In genomic region chr22:20843501-20843900, GRCh38 we compare ENCODE assay signal across 30 cellular contexts. TPM values are rescaled to one million over a fixed set of nuclear protein-coding genes. Genes with fewer than 3 reads are reported as not detected.
DNase-seq lines count a peak whose midpoint lies in the region; ATAC-seq and TF ChIP-seq lines count a peak whose summit lies in the region.
"Had no signal": no experiment of that assay in that cellular context is flagged by ENCODE, and none has a peak within 500 bp of the region (broad histone marks: within the 10 kb centered on the region; RNA-seq: fewer than 3 reads in every experiment).

No MANE protein-coding gene starts in this region.

- H3K27me3 ChIP-seq in brain microvascular endothelial cell (replicated peaks): no peaks in the 10 kb centered on the region
- H3K27me3 ChIP-seq: neutrophil, tibial artery had no signal

- H3K36me3 Mint-ChIP-seq in type B pancreatic cell: no peaks in the 10 kb centered on the region
- H3K36me3 Mint-ChIP-seq: activated CD4-positive, alpha-beta memory T cell treated with anti-CD3 and anti-CD28 coated beads for 36 hours; immature natural killer cell had no signal

- peaks cover 32% of the 10 kb centered on the region for H3K4me1 Mint-ChIP-seq in type B pancreatic cell (ENCODE audit: unreplicated experiment)

- TF ChIP-seq CTCF in type B pancreatic cell (conservative IDR thresholded peaks at IDR 0.05): no peak
- TF ChIP-seq CTCF in brain microvascular endothelial cell (IDR thresholded peaks at IDR 0.05; ENCODE audit: low read depth, low read length, missing control alignments): no peak

- in situ Hi-C loops in brain microvascular endothelial cell (cut with HindIII; ENCODE audit: low pct_ligation_motif_present, low sequenced_read_pairs): no loop called here

- H3K4me3 Mint-ChIP-seq in type B pancreatic cell: peak overlapping the region; percentile 30
- H3K4me3 Mint-ChIP-seq: activated CD4-positive, alpha-beta memory T cell treated with anti-CD3 and anti-CD28 coated beads for 36 hours; brain; immature natural killer cell; T-helper 2 cell treated with Interferon-gamma antibody and Interleukin-4, amounts not matched to agents 5 μg/mL and 100 μg/mL, for 36 hours had no signal

- no peaks in the 10 kb centered on the region for H3K36me3 ChIP-seq in brain microvascular endothelial cell (replicated peaks)
- H3K36me3 ChIP-seq: neutrophil, prostate gland, tibial artery had no signal

- H3K9me3 Mint-ChIP-seq in type B pancreatic cell: no peaks in the 10 kb centered on the region
- H3K9me3 Mint-ChIP-seq: activated CD4-positive, alpha-beta memory T cell treated with anti-CD3 and anti-CD28 coated beads for 36 hours; CD4-positive, CD25-positive, alpha-beta regulatory T cell; immature natural killer cell; T-helper 2 cell treated with Interferon-gamma antibody and Interleukin-4, amounts not matched to agents 5 μg/mL and 100 μg/mL, for 36 hours had no signal

- ATAC-seq in esophagus mucosa (peak; percentile 86), GM21526 (IDR thresholded peaks at IDR 0.05; ENCODE audit: low FRiP score, unreplicated experiment) (no peak)
- ATAC-seq: left lobe of liver, sciatic nerve had no signal

- DNase-seq in activated CD8-positive, alpha-beta memory T cell treated with anti-CD3 and anti-CD28 coated beads for 24 hours: peak; percentile 17
- no peak for DNase-seq in activated CD8-positive, alpha-beta memory T cell treated with anti-CD3 and anti-CD28 coated beads, Interleukin-2, amount 50 U/mL, for 4 hours
- DNase-seq in NCI-H510A (lab: John Stamatoyannopoulos, UW): peak; percentile 35
- no peak for DNase-seq in type B pancreatic cell (ENCODE audit: extremely low spot score, unreplicated experiment)
- DNase-seq in brain microvascular endothelial cell: no peak
- DNase-seq in hypothalamus (lab: John Stamatoyannopoulos, UW): no peak
- DNase-seq: 8988T; activated CD4-positive, alpha-beta memory T cell treated with anti-CD3 and anti-CD28 coated beads for 36 hours; activated CD4-positive, alpha-beta T cell treated with anti-CD3 and anti-CD28 coated beads for 1 hour; activated CD8-positive, alpha-beta memory T cell treated with anti-CD3 and anti-CD28 coated beads, Interleukin-2, amount 50 U/mL, for 48 hours; activated naive CD4-positive, alpha-beta T cell treated with anti-CD3 and anti-CD28 coated beads, Interleukin-2, amount 50 U/mL, for 16 hours; amniotic stem cell; CD4-positive, CD25-positive, alpha-beta regulatory T cell; immature natural killer cell; mesenchymal stem cell; NCI-H2081; NCI-H345; NCI-H748 treated with DMSO at 0.1 percent for 48 hours; SHP77 treated with DMSO at 0.1 percent for 48 hours; stimulated activated CD4-positive, alpha-beta T cell treated with anti-CD3 and anti-CD28 coated beads, Interleukin-4, amount 100 ng/mL, for 24 hours; tibial artery had no signal

- peak overlapping the region; percentile 61 for H3K27ac Mint-ChIP-seq in type B pancreatic cell
- H3K27ac Mint-ChIP-seq: activated CD4-positive, alpha-beta memory T cell treated with anti-CD3 and anti-CD28 coated beads for 36 hours; brain; CD4-positive, CD25-positive, alpha-beta regulatory T cell; T-helper 2 cell treated with Interferon-gamma antibody and Interleukin-4, amounts not matched to agents 5 μg/mL and 100 μg/mL, for 36 hours had no signal

- H3K4me3 ChIP-seq in brain microvascular endothelial cell (ENCODE audit: low read depth, low read length): no peak overlapping the region
- H3K4me3 ChIP-seq: prostate gland, tibial artery had no signal

- no peaks in the 10 kb centered on the region for H3K27me3 Mint-ChIP-seq in type B pancreatic cell
- H3K27me3 Mint-ChIP-seq: activated CD4-positive, alpha-beta memory T cell treated with anti-CD3 and anti-CD28 coated beads for 36 hours; brain; CD4-positive, CD25-positive, alpha-beta regulatory T cell had no signal

- H3K27ac ChIP-seq in brain microvascular endothelial cell: no peak overlapping the region
- H3K27ac ChIP-seq: KMS-11, neutrophil, prostate gland, tibial artery had no signal

RNA-seq across cellular contexts. Expression of gene PI4KA, which starts 15.1 kb away (rescaled TPM):
- total RNA-seq in esophagus mucosa (28.5 TPM), type B pancreatic cell (ENCODE audit: low replicate concordance) (119 and 120 TPM in 2 replicates)

RNA-seq across cellular contexts. Expression of gene SNAP29, which starts 15.3 kb away (rescaled TPM):
- total RNA-seq in esophagus mucosa (24.0 TPM), type B pancreatic cell (ENCODE audit: low replicate concordance) (19.0 and 20.4 TPM in 2 replicates)

Comparison
In these comparisons a context has a peak if more than half of its experiments do, and no peak if none do; other contexts are left out.
1. DNase-seq: peak in activated CD8-positive, alpha-beta memory T cell treated with anti-CD3 and anti-CD28 coated beads for 24 hours (single experiment) and NCI-H510A (single experiment); none in activated CD8-positive, alpha-beta memory T cell treated with anti-CD3 and anti-CD28 coated beads, Interleukin-2, amount 50 U/mL, for 4 hours (single experiment), type B pancreatic cell (single experiment), brain microvascular endothelial cell (single experiment) and hypothalamus (0 of 51).